ENCODE assay signal across 9 cellular contexts in genomic region chr2:158619496-158619895, GRCh38.
DNase-seq lines count a peak whose midpoint lies in the region; ATAC-seq, FAIRE-seq and TF ChIP-seq lines count a peak whose summit lies in the region.
"Had no signal": no experiment of that assay in that cellular context is flagged by ENCODE, and none has a peak within 500 bp of the region (broad histone marks: within the 10 kb centered on the region; RNA-seq: fewer than 3 reads in every experiment).

No MANE protein-coding gene starts in this region.

- no peak overlapping the region for H2BK12ac ChIP-seq in neuronal stem cell (ENCODE audit: low read length)

- H3K9ac ChIP-seq in IMR-90 (ENCODE audit: low read depth, low read length), result no peak overlapping the region
- H3K9ac ChIP-seq in neuronal stem cell (ENCODE audit: low read depth, low read length, poor library complexity), result no peak overlapping the region

- no peak for TF ChIP-seq CTCF in IMR-90 (conservative IDR thresholded peaks at IDR 0.05; ENCODE audit: low read depth, low read length)
- no peak for TF ChIP-seq CTCF in bronchial epithelial cell (IDR thresholded peaks at IDR 0.05; ENCODE audit: insufficient read depth, low read length, severe bottlenecking)
- TF ChIP-seq CTCF in mucosa of descending colon (IDR thresholded peaks at IDR 0.05), result no peak

- H3K27ac ChIP-seq in IMR-90 (ENCODE audit: insufficient read depth, low read length), result no peak overlapping the region
- no peak overlapping the region for H3K27ac ChIP-seq in neuronal stem cell (replicated peaks; ENCODE audit: low read length)
- H3K27ac ChIP-seq in CD4-positive, alpha-beta memory T cell (ENCODE audit: low read depth, low read length), result no peak overlapping the region
- H3K27ac ChIP-seq: RWPE1 had no signal

- no peak for TF ChIP-seq POLR2A in IMR-90 (IDR thresholded peaks at IDR 0.05; ENCODE audit: low read depth, low read length)

- H3K4me2 ChIP-seq in IMR-90 (ENCODE audit: low read depth, low read length) (no peak overlapping the region; the same call in 1 of the 2 replicates), neuronal stem cell (ENCODE audit: insufficient read depth, low read length, poor library complexity, severe bottlenecking) (no peak overlapping the region)

- H2BK5ac ChIP-seq in IMR-90 (ENCODE audit: low read depth, low read length, poor library complexity, severe bottlenecking) (no peak overlapping the region), neuronal stem cell (ENCODE audit: low read length) (no peak overlapping the region)

- no peak overlapping the region for H2AK9ac ChIP-seq in IMR-90 (replicated peaks; ENCODE audit: low read depth, low read length, poor library complexity)

- POLR2A ChIA-PET in IMR-90 (lab: Charles Lee; ENCODE audit: unreplicated experiment), result interaction anchor here (0.5 kb wide), 1 partner anchor 45 kb away, joined by 3 read pairs; no protein-coding TSS in a partner anchor
- POLR2A ChIA-PET in CD4-positive, alpha-beta memory T cell (lab: Charles Lee; ENCODE audit: partially characterized antibody), result no interaction called here

- H3K56ac ChIP-seq in IMR-90 (ENCODE audit: extremely low read depth, insufficient read depth, low read length), result no peak overlapping the region

- no peak overlapping the region for H3K23ac ChIP-seq in IMR-90 (ENCODE audit: low read depth, low read length)
- no peak overlapping the region for H3K23ac ChIP-seq in neuronal stem cell (ENCODE audit: low read depth, low read length, poor library complexity)

- H3K79me1 ChIP-seq in IMR-90 (ENCODE audit: low read depth in 1 of 2, low read length in 2 of 2) (no peaks in the 10 kb centered on the region), neuronal stem cell (ENCODE audit: low read depth, low read length) (no peaks in the 10 kb centered on the region)

- H4K5ac ChIP-seq in IMR-90 (ENCODE audit: low read depth, low read length), result no peak overlapping the region

- H2AK5ac ChIP-seq in IMR-90 (ENCODE audit: low read depth, low read length) (no peak overlapping the region), neuronal stem cell (ENCODE audit: low read depth, low read length) (no peak overlapping the region)

- CTCF ChIA-PET in IMR-90 (lab: Yijun Ruan, JAX), result interaction anchor here (0.6 to 1.2 kb wide), 3 partner anchors 18 to 135 kb away, joined by 3 read pairs; no protein-coding TSS in a partner anchor
- CTCF ChIA-PET in CD4-positive, alpha-beta memory T cell (lab: Charles Lee; ENCODE audit: partially characterized antibody), result interaction anchor here (1.1 to 1.9 kb wide), 3 partner anchors 10 to 585 kb away, joined by 3 to 5 read pairs (median 3); no protein-coding TSS in a partner anchor

- H2AFZ ChIP-seq in IMR-90 (replicated peaks; ENCODE audit: low read length, poor library complexity) (no peak overlapping the region), neuronal stem cell (ENCODE audit: low read length) (no peak overlapping the region)

- no peaks in the 10 kb centered on the region for H3K4me1 Mint-ChIP-seq in CD4-positive, alpha-beta memory T cell

- TF ChIP-seq RAD21 in IMR-90 (IDR thresholded peaks at IDR 0.05; ENCODE audit: low read length), result no peak

- no CpG with 5 or more reads among the region's 2 CpGs for WGBS in IMR-90 (ENCODE audit: extremely low coverage in 2 of 2, insufficient read length in 1 of 2), 2 experiments
- no CpG with 5 or more reads among the region's 2 CpGs for WGBS in neuronal stem cell (ENCODE audit: extremely low coverage in 2 of 2, insufficient read length in 2 of 2, insufficient replicate concordance in 1 of 2), 2 donors

- no peak overlapping the region for H2BK120ac ChIP-seq in IMR-90 (ENCODE audit: low read depth, low read length)
- no peak overlapping the region for H2BK120ac ChIP-seq in neuronal stem cell (ENCODE audit: low read depth, low read length)

- no peak overlapping the region for H4K91ac ChIP-seq in IMR-90 (ENCODE audit: insufficient read depth, low read depth, low read length)
- no peak overlapping the region for H4K91ac ChIP-seq in neuronal stem cell (ENCODE audit: low read depth, low read length, poor library complexity)

- no peak overlapping the region for H2BK20ac ChIP-seq in IMR-90 (ENCODE audit: low read depth, low read length)

- H3K27me3 ChIP-seq in IMR-90 (ENCODE audit: control insufficient read depth, insufficient read depth, low read length) (no peaks in the 10 kb centered on the region), bronchial epithelial cell (ENCODE audit: control insufficient read depth, insufficient read depth, low read length) (no peaks in the 10 kb centered on the region), neuronal stem cell (ENCODE audit: control insufficient read depth in 3 of 3, insufficient read depth in 3 of 3, low read depth in 1 of 3, low read length in 3 of 3) (no peaks in the 10 kb centered on the region)
- H3K27me3 ChIP-seq in CD4-positive, alpha-beta memory T cell (ENCODE audit: insufficient read depth, low read length), result no peaks in the 10 kb centered on the region

- intact Hi-C loops in IMR-90 (cut with micrococcal nuclease) (loop anchor here (1.0 to 2.0 kb wide), 2 partner anchors 17 to 161 kb away; no protein-coding TSS in a partner anchor), mucosa of descending colon (cut with DNase I, micrococcal nuclease) (no loop called here)
- intact Hi-C loops in CD4-positive, alpha-beta memory T cell (cut with micrococcal nuclease), result no loop called here

- FAIRE-seq in bronchial epithelial cell (lab: Jason Lieb, UNC), result no peak

- H3K4me3 ChIP-seq in IMR-90 (ENCODE audit: insufficient read depth, low read depth, low read length) (no peak overlapping the region), bronchial epithelial cell (ENCODE audit: low read depth, low read length) (no peak overlapping the region), mucosa of descending colon (no peak overlapping the region), neuronal stem cell (ENCODE audit: low read length in 2 of 2) (no peak overlapping the region)
- no peak overlapping the region for H3K4me3 ChIP-seq in CD4-positive, alpha-beta memory T cell (ENCODE audit: low read length in 2 of 2)

- peak; percentile 74 for ATAC-seq in IMR-90 (ENCODE audit: low read depth)
- peak; percentile 85 for ATAC-seq in mucosa of descending colon
- ATAC-seq in GM21737 (IDR thresholded peaks at IDR 0.05; ENCODE audit: unreplicated experiment), result no peak

- H3K36me3 Mint-ChIP-seq in CD4-positive, alpha-beta memory T cell, result peaks cover 20 to 22% of the 10 kb centered on the region in 2 donors

- H3K9me3 ChIP-seq in IMR-90 (ENCODE audit: control insufficient read depth, insufficient read depth, low read length), result no peaks in the 10 kb centered on the region
- no peaks in the 10 kb centered on the region for H3K9me3 ChIP-seq in mucosa of descending colon
- H3K9me3 ChIP-seq in neuronal stem cell (replicated peaks in 1 of 2; ENCODE audit: control insufficient read depth in 2 of 2, insufficient read depth in 1 of 2, low read depth in 1 of 2, low read length in 2 of 2), result peaks cover 0 to 6% of the 10 kb centered on the region in 2 donors
- H3K9me3 ChIP-seq in CD4-positive, alpha-beta memory T cell (ENCODE audit: control insufficient read depth in 1 of 2, low read length in 2 of 2), result no peaks in the 10 kb centered on the region

- H2BK15ac ChIP-seq in IMR-90 (ENCODE audit: low read depth, low read length), result no peak overlapping the region
- H2BK15ac ChIP-seq in neuronal stem cell (ENCODE audit: low read length), result no peak overlapping the region

- H4K8ac ChIP-seq in IMR-90 (ENCODE audit: low read depth in 2 of 2, low read length in 2 of 2), result no peak overlapping the region
- no peak overlapping the region for H4K8ac ChIP-seq in neuronal stem cell (ENCODE audit: low read depth, low read length)

- no TSS peak for BruUV-seq in IMR-90 (replicated peaks; lab: Mats Ljungman, UMichigan)

- no peaks in the 10 kb centered on the region for H3K27me3 Mint-ChIP-seq in CD4-positive, alpha-beta memory T cell

- H3K14ac ChIP-seq in IMR-90 (replicated peaks; ENCODE audit: low read depth, low read length) (no peak overlapping the region), neuronal stem cell (ENCODE audit: low read length) (no peak overlapping the region)

- no peak overlapping the region for H3K4ac ChIP-seq in IMR-90 (ENCODE audit: low read depth, low read length)
- H3K4ac ChIP-seq in neuronal stem cell (ENCODE audit: low read length), result no peak overlapping the region

- dilution Hi-C loops in IMR-90 (cut with HindIII; ENCODE audit: low sequenced_read_pairs, unreplicated experiment), result no loop called here

- no peak overlapping the region for H3K27ac Mint-ChIP-seq in CD4-positive, alpha-beta memory T cell

- H3K36me3 ChIP-seq in IMR-90 (ENCODE audit: control insufficient read depth, insufficient read depth, low read length), result peaks cover 7% of the 10 kb centered on the region
- peaks cover 13% of the 10 kb centered on the region for H3K36me3 ChIP-seq in bronchial epithelial cell (ENCODE audit: control insufficient read depth, insufficient read depth, low read length)
- H3K36me3 ChIP-seq in mucosa of descending colon (ENCODE audit: low read depth), result no peaks in the 10 kb centered on the region
- H3K36me3 ChIP-seq in neuronal stem cell (replicated peaks in 1 of 2; ENCODE audit: control insufficient read depth in 2 of 2, insufficient read depth in 2 of 2, low read length in 2 of 2), result peaks cover 6 to 44% of the 10 kb centered on the region in 2 donors
- no peaks in the 10 kb centered on the region for H3K36me3 ChIP-seq in CD4-positive, alpha-beta memory T cell (ENCODE audit: insufficient read depth, low read length)

- H3K4me1 ChIP-seq in IMR-90 (ENCODE audit: control insufficient read depth, insufficient read depth, low read length), result no peaks in the 10 kb centered on the region; the same call in 1 of the 2 replicates
- no peaks in the 10 kb centered on the region for H3K4me1 ChIP-seq in mucosa of descending colon (ENCODE audit: low read depth)
- H3K4me1 ChIP-seq in neuronal stem cell (ENCODE audit: control insufficient read depth in 2 of 2, insufficient read depth in 1 of 2, low read depth in 1 of 2, low read length in 2 of 2), result no peaks in the 10 kb centered on the region
- H3K4me1 ChIP-seq in CD4-positive, alpha-beta memory T cell (ENCODE audit: insufficient read depth, low read length), result no peaks in the 10 kb centered on the region

- H4K20me1 ChIP-seq in IMR-90 (ENCODE audit: insufficient read depth, low read length), result no peaks in the 10 kb centered on the region

- peaks cover 6% of the 10 kb centered on the region; the same call in 1 of the 2 replicates for H3K9me1 ChIP-seq in IMR-90 (ENCODE audit: insufficient read depth, low read length)

- H3K4me3 Mint-ChIP-seq in CD4-positive, alpha-beta memory T cell, result no peak overlapping the region

- no peak overlapping the region; the same call in none of the 2 replicates for H3K18ac ChIP-seq in IMR-90 (ENCODE audit: low read depth, low read length)
- H3K18ac ChIP-seq in neuronal stem cell (ENCODE audit: low read length), result no peak overlapping the region

- in situ Hi-C loops in IMR-90 (cut with MboI; ENCODE audit: low sequenced_read_pairs), result no loop called here

- DNase-seq in GM04504 (ENCODE audit: low read depth) (peak; percentile 7), IMR-90 (peak; percentile 57), bronchial epithelial cell (ENCODE audit: low read depth) (peak; percentile 83), mucosa of descending colon (no peak), neuronal stem cell (ENCODE audit: low spot score) (no peak), GDM1 (lab: John Stamatoyannopoulos, UW) (no peak)
- DNase-seq in CD4-positive, alpha-beta memory T cell, result no peak

- H3K9me3 Mint-ChIP-seq in CD4-positive, alpha-beta memory T cell, result no peaks in the 10 kb centered on the region

Comparison
In these comparisons a context has a peak if more than half of its experiments do, and no peak if none do; other contexts are left out.
1. DNase-seq: peak in GM04504 (single experiment), IMR-90 (single experiment) and bronchial epithelial cell (single experiment); none in mucosa of descending colon (0 of 3), neuronal stem cell (single experiment), GDM1 (single experiment) and CD4-positive, alpha-beta memory T cell (0 of 5).